Comparison of ENCODE assay signal across 8 cellular contexts in genomic region chr1:226662704-226663326, GRCh38.
DNase-seq lines count a peak whose midpoint lies in the region; ATAC-seq and TF ChIP-seq lines count a peak whose summit lies in the region.

No MANE protein-coding gene starts in this region.

- H3K4me3 ChIP-seq in right atrium auricular region = no peak overlapping the region

- no peak overlapping the region for H3K23ac ChIP-seq in H9 (ENCODE audit: insufficient read length, low read depth, low read length)

- H3K4me2 ChIP-seq in H9 (ENCODE audit: insufficient read depth, insufficient read length, low read length) = no peak overlapping the region

- ATAC-seq in HG03439 (IDR thresholded peaks at IDR 0.05; ENCODE audit: unreplicated experiment) = peak; percentile 90
- peak; percentile 94 for ATAC-seq in activated naive CD8-positive, alpha-beta T cell treated with anti-CD3 and anti-CD28 coated beads, Interleukin-2, amount 50 U/mL, for 24 hours

- no peaks in the 10 kb centered on the region for H3K27me3 Mint-ChIP-seq in activated naive CD8-positive, alpha-beta T cell treated with anti-CD3 and anti-CD28 coated beads, Interleukin-2, amount 50 U/mL, for 24 hours
- H3K27me3 Mint-ChIP-seq in H9 (ENCODE audit: low read depth) = peaks cover 5% of the 10 kb centered on the region

- no peaks in the 10 kb centered on the region for H3K79me1 ChIP-seq in H9 (ENCODE audit: insufficient read depth, low read depth, low read length, poor library complexity, severe bottlenecking)

- H3K4ac ChIP-seq in H9 (ENCODE audit: low read depth, low read length) = no peak overlapping the region

- no peaks in the 10 kb centered on the region for H3K4me1 Mint-ChIP-seq in activated naive CD8-positive, alpha-beta T cell treated with anti-CD3 and anti-CD28 coated beads, Interleukin-2, amount 50 U/mL, for 24 hours
- peaks cover 45 to 55% of the 10 kb centered on the region in 2 experiments for H3K4me1 Mint-ChIP-seq in H9

- no peak overlapping the region for H3K9ac ChIP-seq in H9 (ENCODE audit: extremely low read depth, insufficient read length, low read length)

- no peak overlapping the region for H4K91ac ChIP-seq in H9 (ENCODE audit: insufficient read length, low read depth, low read length)

- no peak overlapping the region for H3T11ph ChIP-seq in H9 (ENCODE audit: low read length)

- no peak overlapping the region for H4K5ac ChIP-seq in H9 (ENCODE audit: insufficient read length, low read depth, low read length)

- no peak overlapping the region for H2BK5ac ChIP-seq in H9 (ENCODE audit: insufficient read length, low read length)

- H3K9me3 ChIP-seq in right atrium auricular region (no peaks in the 10 kb centered on the region), H9 (ENCODE audit: control insufficient read depth, low read depth, low read length) (no peaks in the 10 kb centered on the region)

- H3K14ac ChIP-seq in H9 (ENCODE audit: insufficient read depth, low read length) = no peak overlapping the region; the same call in 1 of the 2 replicates

- H3K27ac ChIP-seq in right atrium auricular region (peak overlapping the region; percentile 84 to 87), H9 (ENCODE audit: insufficient read length, low read depth, low read length) (no peak overlapping the region)

- H3K56ac ChIP-seq in H9 (ENCODE audit: insufficient read length, low read depth, low read length) = no peak overlapping the region

- no peaks in the 10 kb centered on the region for H3K36me3 ChIP-seq in right atrium auricular region

- TF ChIP-seq CTCF in AG09319 (IDR thresholded peaks at IDR 0.05; ENCODE audit: low read depth, low read length) (no peak), right atrium auricular region (IDR thresholded peaks at IDR 0.05) (no peak), H9 (conservative IDR thresholded peaks at IDR 0.05) (no peak)

- no peak overlapping the region for H2AFZ ChIP-seq in H9 (ENCODE audit: low read length)

- no peaks in the 10 kb centered on the region for H4K20me1 ChIP-seq in H9 (ENCODE audit: control insufficient read depth, insufficient read depth, insufficient read length)

- H3K9me3 Mint-ChIP-seq in activated naive CD8-positive, alpha-beta T cell treated with anti-CD3 and anti-CD28 coated beads, Interleukin-2, amount 50 U/mL, for 24 hours = no peaks in the 10 kb centered on the region
- no peaks in the 10 kb centered on the region for H3K9me3 Mint-ChIP-seq in H9

- H3K36me3 Mint-ChIP-seq in activated naive CD8-positive, alpha-beta T cell treated with anti-CD3 and anti-CD28 coated beads, Interleukin-2, amount 50 U/mL, for 24 hours (ENCODE audit: low read depth) = peaks cover 7% of the 10 kb centered on the region
- no peaks in the 10 kb centered on the region for H3K36me3 Mint-ChIP-seq in H9 (ENCODE audit: insufficient read depth in 1 of 3, low read depth in 3 of 3)

- no peak overlapping the region for H4K8ac ChIP-seq in H9 (replicated peaks; ENCODE audit: insufficient read length, low read depth, low read length)

- H3K27me3 ChIP-seq in right atrium auricular region (no peaks in the 10 kb centered on the region), H9 (ENCODE audit: insufficient read depth, low read length) (no peaks in the 10 kb centered on the region)

- H2BK120ac ChIP-seq in H9 (ENCODE audit: low read depth, low read length, poor library complexity, severe bottlenecking) = no peak overlapping the region

- peaks cover 5 to 100% of the 10 kb centered on the region in 2 donors for H3K4me1 ChIP-seq in right atrium auricular region
- H3K4me1 ChIP-seq in H9 (ENCODE audit: insufficient read depth, low read length) = peaks cover 2% of the 10 kb centered on the region; the same call in 1 of the 2 replicates

- no peak overlapping the region for H3K18ac ChIP-seq in H9 (ENCODE audit: insufficient read length, low read depth, low read length)

- H2AK5ac ChIP-seq in H9 (ENCODE audit: insufficient read length, low read length) = no peak overlapping the region

- H2BK20ac ChIP-seq in H9 (ENCODE audit: low read depth, low read length, poor library complexity, severe bottlenecking) = no peak overlapping the region

- no peak overlapping the region for H2BK15ac ChIP-seq in H9 (ENCODE audit: low read depth, low read length)

- no peaks in the 10 kb centered on the region for H3K79me2 ChIP-seq in H9 (ENCODE audit: insufficient read depth, low read length)

- no CpG with 5 or more reads among the region's 13 CpGs for WGBS in H9 (ENCODE audit: extremely low coverage, insufficient read length, low lambda C conversion rate)

- peak overlapping the region; percentile 35 for H3K4me3 Mint-ChIP-seq in activated naive CD8-positive, alpha-beta T cell treated with anti-CD3 and anti-CD28 coated beads, Interleukin-2, amount 50 U/mL, for 24 hours
- no peak overlapping the region for H3K4me3 Mint-ChIP-seq in H9

- peak overlapping the region; percentile 76 for H3K27ac Mint-ChIP-seq in activated naive CD8-positive, alpha-beta T cell treated with anti-CD3 and anti-CD28 coated beads, Interleukin-2, amount 50 U/mL, for 24 hours
- H3K27ac Mint-ChIP-seq in H9 = no peak overlapping the region; a peak in 1 of 7 replicates

- H2BK12ac ChIP-seq in H9 (ENCODE audit: insufficient read length, low read depth, low read length) = no peak overlapping the region

- peak; percentile 86 for DNase-seq in AG09319 (ENCODE audit: extremely low read depth, low read depth)
- peak; percentile 93 for DNase-seq in GM19240 (ENCODE audit: insufficient read length, low spot score)
- peak; percentile 84 for DNase-seq in SKM-1 (lab: John Stamatoyannopoulos, UW; ENCODE audit: unreplicated experiment)
- DNase-seq in activated naive CD8-positive, alpha-beta T cell treated with anti-CD3 and anti-CD28 coated beads, Interleukin-2, amount 50 U/mL, for 24 hours = peak; percentile 78
- DNase-seq in right atrium auricular region (ENCODE audit: low spot score) = peak; percentile 95
- DNase-seq in stimulated activated CD4-positive, alpha-beta T cell treated with anti-CD3 and anti-CD28 coated beads, Interleukin-12 subunit alpha, Interleukin-12 subunit beta, amount 100 ng/mL, for 4 hours = peak; percentile 67
- DNase-seq in H9 = no peak

- H3K23me2 ChIP-seq in H9 (ENCODE audit: insufficient read length, low read depth, low read length, poor library complexity, severe bottlenecking) = no peaks in the 10 kb centered on the region
